Comparison of ENCODE assay signal across 23 cellular contexts in genomic region chr1:66809245-66809644, GRCh38. TPM values are rescaled to one million over a fixed set of nuclear protein-coding genes. Genes with fewer than 3 reads are reported as not detected.
DNase-seq lines count a peak whose midpoint lies in the region; ATAC-seq, FAIRE-seq and TF ChIP-seq lines count a peak whose summit lies in the region.
"Had no signal": no experiment of that assay in that cellular context is flagged by ENCODE, and none has a peak within 500 bp of the region (broad histone marks: within the 10 kb centered on the region; RNA-seq: fewer than 3 reads in every experiment).

No MANE protein-coding gene starts in this region.

- H3K27me3 Mint-ChIP-seq in WTC11 (ENCODE audit: low read depth): no peaks in the 10 kb centered on the region; the same call in 1 of the 2 replicates

- TF ChIP-seq CTCF in WTC11 (IDR thresholded peaks at IDR 0.05): no peak
- no peak for TF ChIP-seq CTCF in kidney (IDR thresholded peaks at IDR 0.05; ENCODE audit: borderline replicate concordance, extremely low read depth, insufficient read depth)

- H3K4me1 ChIP-seq in kidney (ENCODE audit: control insufficient read depth in 1 of 2, insufficient read depth in 1 of 2, low read depth in 1 of 2, low read length in 2 of 2): no peaks in the 10 kb centered on the region

- intact Hi-C loops in kidney (cut with DNase I): no loop called here

- CTCF ChIA-PET in WTC11 (lab: Charles Lee): no interaction called here

- H3K9me3 ChIP-seq in kidney (ENCODE audit: control insufficient read depth in 1 of 2, low read length in 2 of 2): no peaks in the 10 kb centered on the region
- no peaks in the 10 kb centered on the region for H3K9me3 ChIP-seq in MG63

- POLR2A ChIA-PET in WTC11 (lab: Charles Lee): no interaction called here

- no peak overlapping the region for H3K9ac ChIP-seq in kidney (ENCODE audit: low read length in 2 of 2)

- H3K36me3 ChIP-seq in kidney (ENCODE audit: control insufficient read depth in 1 of 2, insufficient read depth in 2 of 2, low read length in 2 of 2) (no peaks in the 10 kb centered on the region), MG63 (no peaks in the 10 kb centered on the region)

- no peak overlapping the region for H3K27ac ChIP-seq in kidney (ENCODE audit: low read depth in 2 of 2, low read length in 2 of 2)

- DNase-seq in WTC11 (ENCODE audit: low spot score): no peak
- DNase-seq in kidney: no peak
- DNase-seq in NCI-H526 treated with DMSO at 0.1 percent for 48 hours (lab: John Stamatoyannopoulos, UW): no peak
- no peak for DNase-seq in MG63
- DNase-seq in activated CD4-positive, alpha-beta T cell treated with anti-CD3 and anti-CD28 coated beads, Interleukin-2, amount 50 U/mL, for 48 hours: no peak
- DNase-seq: 8988T; C1 segment of cervical spinal cord; Calu3; CD4-positive, alpha-beta memory T cell; COR-L47; DMS153; DND-41; GF-D8; H9 had no signal

- H3K27me3 ChIP-seq in MG63: no peaks in the 10 kb centered on the region

- no peak overlapping the region for H3K27ac Mint-ChIP-seq in WTC11
- H3K27ac Mint-ChIP-seq: CD4-positive, alpha-beta memory T cell; GM23338; H9 had no signal

- peak; percentile 66 for FAIRE-seq in G401.6 (lab: Jason Lieb, UNC)
- FAIRE-seq in kidney (lab: Jason Lieb, UNC): peak; percentile 87
- FAIRE-seq: GM12891, GM18507 had no signal

- no peak overlapping the region for H3K4me3 ChIP-seq in kidney (ENCODE audit: low read length in 2 of 2)
- no peak overlapping the region for H3K4me3 ChIP-seq in MG63
- H3K4me3 ChIP-seq: GM23338 had no signal

- ATAC-seq in WTC11 (no peak), HG03520 (IDR thresholded peaks at IDR 0.05; ENCODE audit: unreplicated experiment) (no peak)
- ATAC-seq: GM23338, HCT116 had no signal

- no peaks in the 10 kb centered on the region for H3K9me3 Mint-ChIP-seq in WTC11
- H3K9me3 Mint-ChIP-seq: GM23338, H9 had no signal

- H3K4me3 Mint-ChIP-seq in WTC11: no peak overlapping the region
- H3K4me3 Mint-ChIP-seq: CD4-positive, alpha-beta memory T cell; GM23338; H9 had no signal

- H3K36me3 Mint-ChIP-seq in WTC11: no peaks in the 10 kb centered on the region
- H3K36me3 Mint-ChIP-seq: CD4-positive, alpha-beta memory T cell had no signal

- H3K4me1 Mint-ChIP-seq in WTC11: no peaks in the 10 kb centered on the region
- H3K4me1 Mint-ChIP-seq: CD4-positive, alpha-beta memory T cell; GM23338; H9 had no signal

TF ChIP-seq in WTC11, 78 proteins besides CTCF, POLR2A, EP300 and RAD21:
- TF ChIP-seq HMGA2 (CRISPR knock-in tag; IDR thresholded peaks at IDR 0.05) (peak; percentile 91), FOXP4 (CRISPR knock-in tag; IDR thresholded peaks at IDR 0.05) (no peak)
TF ChIP-seq in WTC11: peak in this region for 1.

RNA-seq across cellular contexts. Expression of gene INSL5, which starts 8.2 kb away (rescaled TPM):
- total RNA-seq in WTC11 (2021) (not detected in 3 replicates), kidney (not detected)
- polyA plus RNA-seq in kidney (ENCODE audit: insufficient read depth, low read depth, low replicate concordance): not detected
- not detected in 2 replicates for total RNA-seq in MG63 (2014; rRNA removed; shearing (Covaris generic); ENCODE audit: low replicate concordance)
- total RNA-seq: A673; Calu3; CD4-positive, alpha-beta memory T cell; GM23338; H4; H9 had no signal
- polyA plus RNA-seq: BJ; CD4-positive, alpha-beta memory T cell; GM23338 had no signal

RNA-seq across cellular contexts. Expression of gene DYNLT5, which starts 57.0 kb away (rescaled TPM):
- total RNA-seq in WTC11 (2021): 1.3 to 1.8 TPM (median 1.6 TPM) in 3 replicates
- total RNA-seq in kidney: 1.4 TPM
- polyA plus RNA-seq in kidney (ENCODE audit: insufficient read depth, low read depth, low replicate concordance): 0.41 TPM
- total RNA-seq in MG63 (2014; rRNA removed; shearing (Covaris generic); ENCODE audit: low replicate concordance): not detected in 2 replicates
- total RNA-seq: A673; Calu3; CD4-positive, alpha-beta memory T cell; H4 had no signal
- polyA plus RNA-seq: CD4-positive, alpha-beta memory T cell had no signal
